In the genomic region with DNA sequence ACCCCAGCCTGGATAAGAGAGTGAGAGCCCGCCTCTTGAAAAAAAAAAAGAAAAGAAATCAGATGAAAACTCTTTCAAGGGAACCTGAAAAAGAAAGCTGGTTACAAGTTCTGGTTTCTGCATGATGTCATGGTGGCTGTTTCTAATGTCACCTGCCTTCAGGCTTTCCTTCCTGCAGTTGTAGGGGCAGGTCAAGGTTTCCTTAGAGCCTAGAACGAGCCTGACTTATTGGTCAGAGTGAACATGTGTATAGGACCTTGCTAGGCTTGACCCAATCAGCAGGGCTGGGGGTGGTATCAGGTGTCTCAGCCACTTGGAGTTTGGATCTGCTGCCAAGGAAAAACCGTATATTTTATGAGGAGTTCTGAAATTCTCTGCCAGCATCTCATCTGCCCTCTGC, we compare ENCODE assay signal across 24 cellular contexts.
DNase-seq lines count a peak whose midpoint lies in the region; ATAC-seq and TF ChIP-seq lines count a peak whose summit lies in the region.
"Had no signal": no experiment of that assay in that cellular context is flagged by ENCODE, and none has a peak within 500 bp of the region (broad histone marks: within the 10 kb centered on the region; RNA-seq: fewer than 3 reads in every experiment).

No MANE protein-coding gene starts in this region.

- peaks cover 51% of the 10 kb centered on the region for H3K4me1 ChIP-seq in OCI-LY3 (ENCODE audit: low read length)

- H3K27ac ChIP-seq in C4-2B = peak overlapping the region; percentile 27; the same call in 1 of the 2 replicates
- H3K27ac ChIP-seq in OCI-LY3 (ENCODE audit: low read length) = peak overlapping the region; percentile 94
- H3K27ac ChIP-seq: epithelial cell of prostate, right atrium auricular region, tibial artery had no signal

- peaks cover 31% of the 10 kb centered on the region for H3K79me2 ChIP-seq in OCI-LY3 (ENCODE audit: low read length)

- POLR2A ChIA-PET in GM10248 (lab: Yijun Ruan, JAX) = no interaction called here

- peak overlapping the region; percentile 50 for H3K9ac ChIP-seq in OCI-LY3 (ENCODE audit: low read length)

- H3K4me2 ChIP-seq in OCI-LY3 (ENCODE audit: low read length) = peak overlapping the region; percentile 89

- ATAC-seq in GM21390 (IDR thresholded peaks at IDR 0.05; ENCODE audit: unreplicated experiment) = peak; percentile 33
- ATAC-seq: activated T-helper 17 cell treated with anti-CD3 and anti-CD28 coated beads, Interleukin-2, amount 50 U/mL, for 72 hours; HCT116; Right ventricle myocardium inferior had no signal

- H3K36me3 ChIP-seq in OCI-LY3 (replicated peaks; ENCODE audit: low read depth, low read length) = peaks cover 44% of the 10 kb centered on the region

- CTCF ChIA-PET in GM10248 (lab: Yijun Ruan, JAX) = interaction anchor here (0.8 to 8.3 kb wide), 4 partner anchors 14 to 86 kb away, joined by 3 to 53 read pairs (median 24); a partner anchor contains a TSS

- DNase-seq in GM10248 (ENCODE audit: extremely low spot score) (peak; percentile 83), SW480 (ENCODE audit: low spot score) (no peak), NCI-H1417 treated with DMSO at 0.1 percent for 48 hours (lab: John Stamatoyannopoulos, UW) (no peak), NCI-H2107 treated with DMSO at 0.1 percent for 48 hours (lab: John Stamatoyannopoulos, UW; ENCODE audit: unreplicated experiment) (no peak), RPMI8226 (no peak)
- DNase-seq: activated CD4-positive, alpha-beta T cell treated with anti-CD3 and anti-CD28 coated beads, Interleukin-2, amount 50 U/mL, for 48 hours; anterior cingulate cortex; CD4-positive, alpha-beta memory T cell; central memory CD4-positive, alpha-beta T cell; foreskin fibroblast; hippocampal formation; MV-4-11; NCI-H1930; NCI-H526 treated with DMSO at 0.1 percent for 48 hours; nucleus accumbens; tibial artery had no signal

- no peak overlapping the region for H2AFZ ChIP-seq in OCI-LY3 (ENCODE audit: low read depth, low read length)

- TF ChIP-seq CTCF in C4-2B (conservative IDR thresholded peaks at IDR 0.05) = no peak
- no peak for TF ChIP-seq CTCF in GM10248 (IDR thresholded peaks at IDR 0.05; ENCODE audit: control extremely low read depth, extremely low read depth, low read depth, missing control alignments)
- no peak for TF ChIP-seq CTCF in OCI-LY3 (IDR thresholded peaks at IDR 0.05; ENCODE audit: low read depth, low read length)

- no peaks in the 10 kb centered on the region for H3K27me3 ChIP-seq in OCI-LY3 (ENCODE audit: low read depth, low read length)
- H3K27me3 ChIP-seq: right atrium auricular region, tibial artery had no signal

- H3K9me3 ChIP-seq in OCI-LY3 (ENCODE audit: insufficient read depth, low read length) = no peaks in the 10 kb centered on the region
- H3K9me3 ChIP-seq: right atrium auricular region, tibial artery had no signal

- peak overlapping the region; percentile 45 for H3K4me3 ChIP-seq in OCI-LY3 (ENCODE audit: low read length)
- H3K4me3 ChIP-seq: right atrium auricular region, tibial artery had no signal

- no peaks in the 10 kb centered on the region for H4K20me1 ChIP-seq in OCI-LY3 (ENCODE audit: insufficient read depth, low read length)
